ENCODE assay signal across 10 cellular contexts in the genomic region with DNA sequence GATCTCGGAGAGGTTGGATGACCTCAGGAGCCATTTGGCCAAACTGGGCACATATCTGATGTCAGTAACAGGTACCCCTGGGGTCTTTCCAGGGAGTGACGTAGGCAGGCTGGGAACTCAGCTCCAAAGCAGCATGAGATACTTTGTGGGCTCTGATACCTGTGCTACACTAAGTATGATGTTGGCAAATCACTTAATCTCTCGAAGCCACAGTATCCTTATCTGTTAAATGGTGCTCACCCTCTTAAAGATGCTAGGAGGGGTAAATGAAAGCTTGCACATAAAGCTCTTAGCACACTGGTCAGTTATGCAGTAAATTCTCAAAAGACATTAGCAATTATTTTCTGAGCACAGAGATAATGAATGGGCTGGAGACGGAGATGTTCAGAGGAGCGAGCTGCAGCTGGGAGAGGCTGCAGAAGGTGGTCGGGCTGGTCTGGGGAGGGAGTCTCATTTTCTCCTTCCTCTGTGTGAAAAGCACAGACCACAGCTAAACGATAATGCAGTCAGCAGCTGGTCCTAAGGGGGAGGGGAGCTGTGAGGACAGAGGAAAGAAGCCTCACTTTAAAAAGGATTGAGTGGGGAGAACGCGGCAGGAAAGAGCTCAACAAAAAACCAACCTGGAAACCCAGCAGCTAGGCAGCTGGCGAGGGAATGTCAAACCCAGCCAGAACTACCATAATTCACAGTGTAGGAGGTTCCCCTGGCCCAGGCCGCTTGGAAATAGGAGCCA. TPM values are rescaled to one million over a fixed set of nuclear protein-coding genes. Genes with fewer than 3 reads are reported as not detected.
DNase-seq lines count a peak whose midpoint lies in the region; ATAC-seq, FAIRE-seq and TF ChIP-seq lines count a peak whose summit lies in the region.
"Had no signal": no experiment of that assay in that cellular context is flagged by ENCODE, and none has a peak within 500 bp of the region (broad histone marks: within the 10 kb centered on the region; RNA-seq: fewer than 3 reads in every experiment).

No MANE protein-coding gene starts in this region.

- H3K4me1 Mint-ChIP-seq in CD8-positive, alpha-beta T cell (ENCODE audit: low read depth), result peaks cover 56% of the 10 kb centered on the region
- H3K4me1 Mint-ChIP-seq in glutamatergic neuron (ENCODE audit: low read depth, unreplicated experiment), result peaks cover 20% of the 10 kb centered on the region

- DNase-seq in CD8-positive, alpha-beta T cell, result no peak
- DNase-seq in GM12891 (ENCODE audit: insufficient read length, low spot score) (no peak), NT2/D1 (ENCODE audit: low read depth, low spot score) (no peak), glutamatergic neuron (peak; percentile 47), cerebellar cortex (ENCODE audit: low spot score) (no peak), NK-92 (lab: John Stamatoyannopoulos, UW; ENCODE audit: unreplicated experiment) (no peak), NCI-H1694 treated with DMSO at 0.1 percent for 48 hours (lab: John Stamatoyannopoulos, UW) (no peak)
- DNase-seq: activated naive CD4-positive, alpha-beta T cell treated with Interleukin-2 at 50 U/mL for 16 hours; DMS53 had no signal

- H3K9ac ChIP-seq in NT2/D1 (ENCODE audit: insufficient read length, low read depth), result peak overlapping the region; percentile 7

- peak overlapping the region; percentile 28 for H3K27ac ChIP-seq in CD8-positive, alpha-beta T cell (ENCODE audit: low read depth, low read length)

- H3K4me1 ChIP-seq in CD8-positive, alpha-beta T cell (ENCODE audit: insufficient read depth, low read length), result peaks cover 51% of the 10 kb centered on the region
- H3K4me1 ChIP-seq in NT2/D1 (ENCODE audit: insufficient read depth, insufficient read length), result peaks cover 43% of the 10 kb centered on the region

- intact Hi-C loops in CD8-positive, alpha-beta T cell (cut with DNase I, micrococcal nuclease), result no loop called here

- TF ChIP-seq CTCF in CD8-positive, alpha-beta T cell (IDR thresholded peaks at IDR 0.05), result no peak
- no peak for TF ChIP-seq CTCF in glutamatergic neuron (IDR thresholded peaks at IDR 0.05; ENCODE audit: partially characterized antibody, unreplicated experiment)

- no peaks in the 10 kb centered on the region for H3K36me3 ChIP-seq in CD8-positive, alpha-beta T cell (ENCODE audit: insufficient read depth, low read length)
- H3K36me3 ChIP-seq in NT2/D1 (ENCODE audit: insufficient read depth, insufficient read length, low read length), result no peaks in the 10 kb centered on the region

- H3K4me3 ChIP-seq in CD8-positive, alpha-beta T cell (ENCODE audit: low read depth, low read length), result peak overlapping the region; percentile 38
- no peak overlapping the region for H3K4me3 ChIP-seq in NT2/D1 (ENCODE audit: insufficient read length, low read depth)

- TF ChIP-seq POLR2A in GM12891 (IDR thresholded peaks at IDR 0.05; ENCODE audit: low read depth, low read length), result no peak

- peak overlapping the region; percentile 86 for H3K4me3 Mint-ChIP-seq in CD8-positive, alpha-beta T cell
- peak overlapping the region; percentile 85 for H3K4me3 Mint-ChIP-seq in glutamatergic neuron (ENCODE audit: unreplicated experiment)

- H3K27me3 Mint-ChIP-seq in CD8-positive, alpha-beta T cell (ENCODE audit: low read depth), result peaks cover 5% of the 10 kb centered on the region
- peaks cover 6% of the 10 kb centered on the region for H3K27me3 Mint-ChIP-seq in glutamatergic neuron (ENCODE audit: unreplicated experiment)

- peak; percentile 31 for FAIRE-seq in GM12891 (lab: Jason Lieb, UNC)

- no peaks in the 10 kb centered on the region for H3K9me3 ChIP-seq in CD8-positive, alpha-beta T cell (ENCODE audit: low read length)
- H3K9me3 ChIP-seq in NT2/D1 (ENCODE audit: insufficient read depth, low read length), result no peaks in the 10 kb centered on the region

- no peaks in the 10 kb centered on the region for H3K9me3 Mint-ChIP-seq in CD8-positive, alpha-beta T cell
- peaks cover 10% of the 10 kb centered on the region for H3K9me3 Mint-ChIP-seq in glutamatergic neuron (ENCODE audit: unreplicated experiment)

- POLR2A ChIA-PET in CD8-positive, alpha-beta T cell (lab: Charles Lee), result interaction anchor here (0.7 to 5.7 kb wide), 11 partner anchors 11 to 87 kb away, joined by 3 to 47 read pairs (median 5); partner anchors contain the start of gene DGKZ

- CTCF ChIA-PET in CD8-positive, alpha-beta T cell (lab: Charles Lee), result interaction anchor here (1.0 to 10.2 kb wide), 10 partner anchors 10 to 91 kb away, joined by 3 to 153 read pairs (median 4); no protein-coding TSS in a partner anchor

- H3K36me3 Mint-ChIP-seq in CD8-positive, alpha-beta T cell, result no peaks in the 10 kb centered on the region
- H3K36me3 Mint-ChIP-seq in glutamatergic neuron (ENCODE audit: unreplicated experiment), result no peaks in the 10 kb centered on the region

- no peaks in the 10 kb centered on the region for H3K27me3 ChIP-seq in CD8-positive, alpha-beta T cell (ENCODE audit: insufficient read depth, low read length)
- peaks cover 57% of the 10 kb centered on the region for H3K27me3 ChIP-seq in NT2/D1 (ENCODE audit: insufficient read depth, insufficient read length)

- no peak for ATAC-seq in CD8-positive, alpha-beta T cell
- ATAC-seq in HG02981 (IDR thresholded peaks at IDR 0.05; ENCODE audit: unreplicated experiment), result no peak

- H3K27ac Mint-ChIP-seq in CD8-positive, alpha-beta T cell, result peak overlapping the region; percentile 95
- H3K27ac Mint-ChIP-seq in glutamatergic neuron (ENCODE audit: unreplicated experiment), result peak overlapping the region; percentile 93

TF ChIP-seq in GM12891, 5 proteins besides CTCF, POLR2A, EP300 and RAD21:
- no peak for TF ChIP-seq PAX5 (IDR thresholded peaks at IDR 0.05; ENCODE audit: insufficient read depth, low read length, severe bottlenecking)
- no peak for TF ChIP-seq POLR2AphosphoS5 (IDR thresholded peaks at IDR 0.05; ENCODE audit: low read depth, low read length)
TF ChIP-seq in GM12891: peak in this region for 0.

RNA-seq across cellular contexts. Expression of gene DGKZ, which starts 16.9 kb away (rescaled TPM):
- 100 to 1,000 TPM; 131 to 135 TPM for total RNA-seq in CD8-positive, alpha-beta T cell
- polyA plus RNA-seq in GM12891 (2012; ENCODE audit: low read depth, missing spikeins), result 39.6 TPM
- 60.9 TPM for total RNA-seq in glutamatergic neuron (ENCODE audit: unreplicated experiment)

RNA-seq across cellular contexts. Expression of gene MDK, which starts 51.1 kb away (rescaled TPM):
- 1 to 10 TPM; 3.6 TPM for total RNA-seq in CD8-positive, alpha-beta T cell
- polyA plus RNA-seq in GM12891 (2012; ENCODE audit: low read depth, missing spikeins), result 2.5 TPM
- total RNA-seq in glutamatergic neuron (ENCODE audit: unreplicated experiment), result 846 TPM

RNA-seq across cellular contexts. Expression of gene CREB3L1, which starts 52.9 kb away (rescaled TPM):
- total RNA-seq in CD8-positive, alpha-beta T cell, result not detected
- polyA plus RNA-seq in GM12891 (2012; ENCODE audit: low read depth, missing spikeins), result 2.6 TPM
- total RNA-seq in glutamatergic neuron (ENCODE audit: unreplicated experiment), result 6.1 TPM

Comparison
In these comparisons a context has a peak if more than half of its experiments do, and no peak if none do; other contexts are left out.
1. RNA of gene MDK, which starts 51.1 kb away (total RNA-seq): 846 TPM in glutamatergic neuron (single experiment); 3.6 TPM in CD8-positive, alpha-beta T cell; every median in the first group is over 100 times any median in the second.